Comparison of ENCODE assay signal across 24 cellular contexts in genomic region chr7:120190109-120190508, GRCh38.
"Had no signal": no experiment of that assay in that cellular context is flagged by ENCODE, and none has a peak within 500 bp of the region (broad histone marks: within the 10 kb centered on the region; RNA-seq: fewer than 3 reads in every experiment).

No MANE protein-coding gene starts in this region.

- H3K4me1 ChIP-seq: adrenal gland, breast epithelium had no signal

- H3K9me3 ChIP-seq: adrenal gland, breast epithelium had no signal

- DNase-seq: activated CD4-positive, alpha-beta memory T cell treated with anti-CD3 and anti-CD28 coated beads for 36 hours; activated CD4-positive, alpha-beta T cell treated with anti-CD3 and anti-CD28 coated beads, Interleukin-2, amount 10 ng/mL, durations not matched to agents 7 days and 5 days; activated CD4-positive, CD25-positive, alpha-beta regulatory T cell; activated CD8-positive, alpha-beta memory T cell treated with anti-CD3 and anti-CD28 coated beads for 24 hours; activated gamma-delta T cell; activated naive CD4-positive, alpha-beta T cell treated with anti-CD3 and anti-CD28 coated beads for 36 hours; activated naive CD8-positive, alpha-beta T cell treated with anti-CD3 and anti-CD28 coated beads, Interleukin-2, amount 10 ng/mL, durations not matched to agents 7 days and 5 days; activated T-cell treated with anti-CD3 and anti-CD28 coated beads, Interleukin-2, amount 50 U/mL, for 4 hours; adrenal gland; anterior cingulate cortex; caudate nucleus; NCI-H1048; NCI-H146; NCI-H187 treated with DMSO at 0.1 percent for 48 hours; NCI-H2081 treated with DMSO at 0.1 percent for 48 hours; NCI-H2171 treated with DMSO at 0.1 percent for 48 hours; NCI-H345; NCI-H510A; NCI-H526 treated with DMSO at 0.1 percent for 48 hours; NCI-H82; SIG-M5; T-helper 17 cell; T-helper 9 cell had no signal

- H3K27me3 Mint-ChIP-seq: activated CD4-positive, alpha-beta memory T cell treated with anti-CD3 and anti-CD28 coated beads for 36 hours; activated CD4-positive, alpha-beta T cell treated with anti-CD3 and anti-CD28 coated beads, Interleukin-2, amount 10 ng/mL, durations not matched to agents 7 days and 5 days; activated naive CD8-positive, alpha-beta T cell treated with anti-CD3 and anti-CD28 coated beads, Interleukin-2, amount 10 ng/mL, durations not matched to agents 7 days and 5 days; T-helper 17 cell had no signal

- H3K36me3 Mint-ChIP-seq: activated CD4-positive, alpha-beta memory T cell treated with anti-CD3 and anti-CD28 coated beads for 36 hours; activated naive CD8-positive, alpha-beta T cell treated with anti-CD3 and anti-CD28 coated beads, Interleukin-2, amount 10 ng/mL, durations not matched to agents 7 days and 5 days had no signal

- H3K27me3 ChIP-seq: adrenal gland, breast epithelium had no signal

- H3K27ac Mint-ChIP-seq: activated CD4-positive, alpha-beta memory T cell treated with anti-CD3 and anti-CD28 coated beads for 36 hours; activated CD4-positive, alpha-beta T cell treated with anti-CD3 and anti-CD28 coated beads, Interleukin-2, amount 10 ng/mL, durations not matched to agents 7 days and 5 days; activated naive CD4-positive, alpha-beta T cell treated with anti-CD3 and anti-CD28 coated beads for 36 hours; activated naive CD8-positive, alpha-beta T cell treated with anti-CD3 and anti-CD28 coated beads, Interleukin-2, amount 10 ng/mL, durations not matched to agents 7 days and 5 days; T-helper 17 cell had no signal

- H3K4me3 ChIP-seq: adrenal gland, breast epithelium had no signal

- H3K36me3 ChIP-seq: adrenal gland, breast epithelium had no signal

- H3K4me1 Mint-ChIP-seq: activated CD4-positive, alpha-beta T cell treated with anti-CD3 and anti-CD28 coated beads, Interleukin-2, amount 10 ng/mL, durations not matched to agents 7 days and 5 days; activated naive CD8-positive, alpha-beta T cell treated with anti-CD3 and anti-CD28 coated beads, Interleukin-2, amount 10 ng/mL, durations not matched to agents 7 days and 5 days; T-helper 17 cell had no signal

- H3K27ac ChIP-seq: adrenal gland, breast epithelium had no signal

- H3K4me3 Mint-ChIP-seq: activated CD4-positive, alpha-beta memory T cell treated with anti-CD3 and anti-CD28 coated beads for 36 hours; activated CD4-positive, alpha-beta T cell treated with anti-CD3 and anti-CD28 coated beads, Interleukin-2, amount 10 ng/mL, durations not matched to agents 7 days and 5 days; activated naive CD4-positive, alpha-beta T cell treated with anti-CD3 and anti-CD28 coated beads for 36 hours; activated naive CD8-positive, alpha-beta T cell treated with anti-CD3 and anti-CD28 coated beads, Interleukin-2, amount 10 ng/mL, durations not matched to agents 7 days and 5 days; activated T-cell treated with anti-CD3 and anti-CD28 coated beads, Interleukin-2, amount 50 U/mL, for 4 hours; T-helper 17 cell had no signal

- H3K9me3 Mint-ChIP-seq: activated CD4-positive, alpha-beta T cell treated with anti-CD3 and anti-CD28 coated beads, Interleukin-2, amount 10 ng/mL, durations not matched to agents 7 days and 5 days had no signal
